1 cellular context compared by ENCODE assay signal in genomic region chr19:3538965-3539742, GRCh38.
TF ChIP-seq lines count a peak whose summit lies in the region.

TSS of gene TEKTIP1 (plus strand) at chr19:3539174. CDS start at chr19:3539178, 4 bp downstream.

TF ChIP-seq in K562, 482 proteins besides CTCF, POLR2A, EP300 and RAD21:
- TF ChIP-seq, protein P1, sequence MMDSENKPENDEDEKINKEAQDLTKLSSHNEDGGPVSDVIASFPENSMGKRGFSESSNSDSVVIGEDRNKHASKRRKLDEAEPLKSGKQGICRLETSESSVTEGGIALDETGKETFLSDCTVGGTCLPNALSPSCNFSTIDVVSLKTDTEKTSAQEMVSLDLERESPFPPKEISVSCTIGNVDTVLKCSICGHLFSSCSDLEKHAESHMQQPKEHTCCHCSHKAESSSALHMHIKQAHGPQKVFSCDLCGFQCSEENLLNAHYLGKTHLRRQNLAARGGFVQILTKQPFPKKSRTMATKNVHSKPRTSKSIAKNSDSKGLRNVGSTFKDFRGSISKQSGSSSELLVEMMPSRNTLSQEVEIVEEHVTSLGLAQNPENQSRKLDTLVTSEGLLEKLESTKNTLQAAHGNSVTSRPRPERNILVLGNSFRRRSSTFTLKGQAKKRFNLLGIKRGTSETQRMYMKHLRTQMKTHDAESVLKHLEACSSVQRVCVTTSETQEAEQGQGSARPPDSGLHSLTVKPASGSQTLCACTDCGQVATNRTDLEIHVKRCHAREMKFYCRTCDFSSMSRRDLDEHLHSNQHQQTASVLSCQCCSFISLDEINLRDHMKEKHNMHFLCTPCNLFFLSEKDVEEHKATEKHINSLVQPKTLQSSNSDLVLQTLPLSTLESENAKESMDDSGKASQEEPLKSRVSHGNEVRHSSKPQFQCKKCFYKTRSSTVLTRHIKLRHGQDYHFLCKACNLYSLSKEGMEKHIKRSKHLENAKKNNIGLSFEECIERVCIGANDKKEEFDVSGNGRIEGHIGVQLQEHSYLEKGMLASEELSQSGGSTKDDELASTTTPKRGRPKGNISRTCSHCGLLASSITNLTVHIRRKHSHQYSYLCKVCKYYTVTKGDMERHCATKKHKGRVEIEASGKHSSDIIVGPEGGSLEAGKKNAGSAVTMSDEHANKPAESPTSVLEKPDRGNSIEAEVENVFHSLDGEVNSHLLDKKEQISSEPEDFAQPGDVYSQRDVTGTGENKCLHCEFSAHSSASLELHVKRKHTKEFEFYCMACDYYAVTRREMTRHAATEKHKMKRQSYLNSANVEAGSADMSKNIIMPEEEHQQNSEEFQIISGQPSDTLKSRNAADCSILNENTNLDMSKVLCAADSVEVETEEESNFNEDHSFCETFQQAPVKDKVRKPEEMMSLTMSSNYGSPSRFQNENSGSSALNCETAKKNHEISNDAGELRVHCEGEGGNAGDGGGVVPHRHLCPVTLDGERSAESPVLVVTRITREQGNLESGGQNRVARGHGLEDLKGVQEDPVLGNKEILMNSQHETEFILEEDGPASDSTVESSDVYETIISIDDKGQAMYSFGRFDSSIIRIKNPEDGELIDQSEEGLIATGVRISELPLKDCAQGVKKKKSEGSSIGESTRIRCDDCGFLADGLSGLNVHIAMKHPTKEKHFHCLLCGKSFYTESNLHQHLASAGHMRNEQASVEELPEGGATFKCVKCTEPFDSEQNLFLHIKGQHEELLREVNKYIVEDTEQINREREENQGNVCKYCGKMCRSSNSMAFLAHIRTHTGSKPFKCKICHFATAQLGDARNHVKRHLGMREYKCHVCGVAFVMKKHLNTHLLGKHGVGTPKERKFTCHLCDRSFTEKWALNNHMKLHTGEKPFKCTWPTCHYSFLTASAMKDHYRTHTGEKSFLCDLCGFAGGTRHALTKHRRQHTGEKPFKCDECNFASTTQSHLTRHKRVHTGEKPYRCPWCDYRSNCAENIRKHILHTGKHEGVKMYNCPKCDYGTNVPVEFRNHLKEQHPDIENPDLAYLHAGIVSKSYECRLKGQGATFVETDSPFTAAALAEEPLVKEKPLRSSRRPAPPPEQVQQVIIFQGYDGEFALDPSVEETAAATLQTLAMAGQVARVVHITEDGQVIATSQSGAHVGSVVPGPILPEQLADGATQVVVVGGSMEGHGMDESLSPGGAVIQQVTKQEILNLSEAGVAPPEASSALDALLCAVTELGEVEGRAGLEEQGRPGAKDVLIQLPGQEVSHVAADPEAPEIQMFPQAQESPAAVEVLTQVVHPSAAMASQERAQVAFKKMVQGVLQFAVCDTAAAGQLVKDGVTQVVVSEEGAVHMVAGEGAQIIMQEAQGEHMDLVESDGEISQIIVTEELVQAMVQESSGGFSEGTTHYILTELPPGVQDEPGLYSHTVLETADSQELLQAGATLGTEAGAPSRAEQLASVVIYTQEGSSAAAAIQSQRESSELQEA (IDR thresholded peaks at IDR 0.05; ENCODE audit: low read depth), result peak; percentile 63
- TF ChIP-seq, protein P2, sequence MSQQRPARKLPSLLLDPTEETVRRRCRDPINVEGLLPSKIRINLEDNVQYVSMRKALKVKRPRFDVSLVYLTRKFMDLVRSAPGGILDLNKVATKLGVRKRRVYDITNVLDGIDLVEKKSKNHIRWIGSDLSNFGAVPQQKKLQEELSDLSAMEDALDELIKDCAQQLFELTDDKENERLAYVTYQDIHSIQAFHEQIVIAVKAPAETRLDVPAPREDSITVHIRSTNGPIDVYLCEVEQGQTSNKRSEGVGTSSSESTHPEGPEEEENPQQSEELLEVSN (IDR thresholded peaks at IDR 0.05; ENCODE audit: borderline replicate concordance in 1 of 2, extremely low read depth in 1 of 2, insufficient read depth in 1 of 2, insufficient read length in 1 of 2, low read depth in 1 of 2, low read length in 1 of 2, poor library complexity in 1 of 2, severe bottlenecking in 1 of 2), result peak in 1 of 2 experiments; percentile 43
- TF ChIP-seq MAZ (CRISPR knock-in tag; conservative IDR thresholded peaks at IDR 0.05 in 1 of 2, IDR thresholded peaks at IDR 0.05 in 1 of 2), result 0 out of 4 replicates have a peak, but pooled peaks of 1 of the 2 experiments have one; percentile 13
- TF ChIP-seq CREB1 (IDR thresholded peaks at IDR 0.05), result no peak
- no peak for TF ChIP-seq CREB1 (CRISPR knock-in tag; IDR thresholded peaks at IDR 0.05)
- peak; percentile 77 for TF ChIP-seq POLR2AphosphoS2 (IDR thresholded peaks at IDR 0.05; ENCODE audit: low read length)
- peak; percentile 79 for TF ChIP-seq POLR2G (IDR thresholded peaks at IDR 0.05; ENCODE audit: low read depth, low read length)
- TF ChIP-seq NCOR1 (IDR thresholded peaks at IDR 0.05), result no peak
- TF ChIP-seq, protein P3, sequence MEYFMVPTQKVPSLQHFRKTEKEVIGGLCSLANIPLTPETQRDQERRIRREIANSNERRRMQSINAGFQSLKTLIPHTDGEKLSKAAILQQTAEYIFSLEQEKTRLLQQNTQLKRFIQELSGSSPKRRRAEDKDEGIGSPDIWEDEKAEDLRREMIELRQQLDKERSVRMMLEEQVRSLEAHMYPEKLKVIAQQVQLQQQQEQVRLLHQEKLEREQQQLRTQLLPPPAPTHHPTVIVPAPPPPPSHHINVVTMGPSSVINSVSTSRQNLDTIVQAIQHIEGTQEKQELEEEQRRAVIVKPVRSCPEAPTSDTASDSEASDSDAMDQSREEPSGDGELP (CRISPR knock-in tag; IDR thresholded peaks at IDR 0.05; ENCODE audit: borderline replicate concordance), result peak; percentile 68; the same call in 1 of the 2 replicates
- TF ChIP-seq, protein P4, sequence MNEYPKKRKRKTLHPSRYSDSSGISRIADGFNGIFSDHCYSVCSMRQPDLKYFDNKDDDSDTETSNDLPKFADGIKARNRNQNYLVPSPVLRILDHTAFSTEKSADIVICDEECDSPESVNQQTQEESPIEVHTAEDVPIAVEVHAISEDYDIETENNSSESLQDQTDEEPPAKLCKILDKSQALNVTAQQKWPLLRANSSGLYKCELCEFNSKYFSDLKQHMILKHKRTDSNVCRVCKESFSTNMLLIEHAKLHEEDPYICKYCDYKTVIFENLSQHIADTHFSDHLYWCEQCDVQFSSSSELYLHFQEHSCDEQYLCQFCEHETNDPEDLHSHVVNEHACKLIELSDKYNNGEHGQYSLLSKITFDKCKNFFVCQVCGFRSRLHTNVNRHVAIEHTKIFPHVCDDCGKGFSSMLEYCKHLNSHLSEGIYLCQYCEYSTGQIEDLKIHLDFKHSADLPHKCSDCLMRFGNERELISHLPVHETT (CRISPR knock-in tag; conservative IDR thresholded peaks at IDR 0.05 in 1 of 2, IDR thresholded peaks at IDR 0.05 in 1 of 2), result no peak
- no peak for TF ChIP-seq MEF2A (IDR thresholded peaks at IDR 0.05; ENCODE audit: control insufficient read depth, low read depth, low read length)
- TF ChIP-seq RBFOX2 (IDR thresholded peaks at IDR 0.05; ENCODE audit: low read depth, low read length), result peak; percentile 26; the same call in 1 of the 2 replicates
- peak; percentile 8 for TF ChIP-seq RBM22 (IDR thresholded peaks at IDR 0.05; ENCODE audit: low read depth, low read length, poor library complexity, severe bottlenecking)
- peak; percentile 47 for TF ChIP-seq NFIC (IDR thresholded peaks at IDR 0.05)
- TF ChIP-seq MAX (CRISPR knock-in tag; IDR thresholded peaks at IDR 0.05), result peak; percentile 42; the same call in 1 of the 2 replicates
- 0 out of 2 replicates have a peak, but pooled peaks have one; percentile 10 for TF ChIP-seq ZBED1 (IDR thresholded peaks at IDR 0.05)
- TF ChIP-seq, protein P5, sequence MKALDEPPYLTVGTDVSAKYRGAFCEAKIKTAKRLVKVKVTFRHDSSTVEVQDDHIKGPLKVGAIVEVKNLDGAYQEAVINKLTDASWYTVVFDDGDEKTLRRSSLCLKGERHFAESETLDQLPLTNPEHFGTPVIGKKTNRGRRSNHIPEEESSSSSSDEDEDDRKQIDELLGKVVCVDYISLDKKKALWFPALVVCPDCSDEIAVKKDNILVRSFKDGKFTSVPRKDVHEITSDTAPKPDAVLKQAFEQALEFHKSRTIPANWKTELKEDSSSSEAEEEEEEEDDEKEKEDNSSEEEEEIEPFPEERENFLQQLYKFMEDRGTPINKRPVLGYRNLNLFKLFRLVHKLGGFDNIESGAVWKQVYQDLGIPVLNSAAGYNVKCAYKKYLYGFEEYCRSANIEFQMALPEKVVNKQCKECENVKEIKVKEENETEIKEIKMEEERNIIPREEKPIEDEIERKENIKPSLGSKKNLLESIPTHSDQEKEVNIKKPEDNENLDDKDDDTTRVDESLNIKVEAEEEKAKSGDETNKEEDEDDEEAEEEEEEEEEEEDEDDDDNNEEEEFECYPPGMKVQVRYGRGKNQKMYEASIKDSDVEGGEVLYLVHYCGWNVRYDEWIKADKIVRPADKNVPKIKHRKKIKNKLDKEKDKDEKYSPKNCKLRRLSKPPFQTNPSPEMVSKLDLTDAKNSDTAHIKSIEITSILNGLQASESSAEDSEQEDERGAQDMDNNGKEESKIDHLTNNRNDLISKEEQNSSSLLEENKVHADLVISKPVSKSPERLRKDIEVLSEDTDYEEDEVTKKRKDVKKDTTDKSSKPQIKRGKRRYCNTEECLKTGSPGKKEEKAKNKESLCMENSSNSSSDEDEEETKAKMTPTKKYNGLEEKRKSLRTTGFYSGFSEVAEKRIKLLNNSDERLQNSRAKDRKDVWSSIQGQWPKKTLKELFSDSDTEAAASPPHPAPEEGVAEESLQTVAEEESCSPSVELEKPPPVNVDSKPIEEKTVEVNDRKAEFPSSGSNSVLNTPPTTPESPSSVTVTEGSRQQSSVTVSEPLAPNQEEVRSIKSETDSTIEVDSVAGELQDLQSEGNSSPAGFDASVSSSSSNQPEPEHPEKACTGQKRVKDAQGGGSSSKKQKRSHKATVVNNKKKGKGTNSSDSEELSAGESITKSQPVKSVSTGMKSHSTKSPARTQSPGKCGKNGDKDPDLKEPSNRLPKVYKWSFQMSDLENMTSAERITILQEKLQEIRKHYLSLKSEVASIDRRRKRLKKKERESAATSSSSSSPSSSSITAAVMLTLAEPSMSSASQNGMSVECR (CRISPR knock-in tag; IDR thresholded peaks at IDR 0.05), result peak; percentile 45; the same call in 1 of the 2 replicates
- peak in 1 of 2 experiments; percentile 35; a peak in 1 of 4 replicates for TF ChIP-seq MNT (conservative IDR thresholded peaks at IDR 0.05)
- 0 out of 2 replicates have a peak, but pooled peaks have one; percentile 12 for TF ChIP-seq CEBPG (CRISPR knock-in tag; IDR thresholded peaks at IDR 0.05)
- TF ChIP-seq CEBPG (tag; conservative IDR thresholded peaks at IDR 0.05 in 1 of 2, IDR thresholded peaks at IDR 0.05 in 1 of 2), result no peak
